ENCODE assay signal across 8 cellular contexts in the genomic region with DNA sequence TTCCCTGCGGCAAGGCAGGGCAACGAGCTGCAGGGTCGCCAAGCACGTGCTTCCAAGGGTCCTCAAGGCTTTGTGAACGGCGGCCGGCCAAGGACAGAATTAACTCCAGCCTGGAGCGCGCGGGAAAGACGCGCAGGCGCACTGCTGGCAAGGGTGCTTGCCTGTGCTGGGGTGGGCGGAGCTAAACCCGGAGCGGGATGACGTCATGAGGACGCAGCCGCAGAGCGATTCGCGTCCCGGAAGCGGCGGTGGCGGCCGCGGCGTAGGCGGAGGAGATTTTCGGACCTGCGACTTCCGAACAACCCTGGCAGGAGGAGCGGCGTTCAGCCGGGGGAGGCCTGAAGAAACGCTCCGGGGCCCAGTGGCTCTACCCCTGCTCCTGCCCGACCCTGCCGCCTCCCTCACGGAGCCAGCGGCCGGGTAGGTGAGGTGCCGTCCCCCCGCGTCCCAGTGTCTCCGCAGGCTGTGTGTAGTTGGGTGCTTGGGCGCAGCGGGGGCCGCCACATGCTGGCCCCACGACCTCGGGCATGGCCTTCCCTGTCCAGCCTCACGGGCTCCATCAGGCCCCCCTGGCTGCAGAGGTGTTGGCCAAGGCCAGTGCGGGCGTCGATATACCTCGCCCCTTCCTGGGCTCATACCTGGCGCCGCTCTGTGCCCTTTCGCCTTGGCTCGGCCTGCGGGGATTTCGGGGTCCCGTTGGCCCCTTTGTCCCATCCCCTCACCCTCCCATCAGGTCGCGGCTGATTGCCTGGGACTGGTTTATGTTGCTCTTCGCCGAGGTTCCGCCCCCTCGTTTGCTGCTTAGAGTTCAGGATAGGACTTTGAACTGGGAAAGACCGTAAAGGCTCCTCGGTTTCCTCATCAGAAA. TPM values are rescaled to one million over a fixed set of nuclear protein-coding genes. Genes with fewer than 3 reads are reported as not detected.
DNase-seq lines count a peak whose midpoint lies in the region; ATAC-seq and TF ChIP-seq lines count a peak whose summit lies in the region.

A gene with protein sequence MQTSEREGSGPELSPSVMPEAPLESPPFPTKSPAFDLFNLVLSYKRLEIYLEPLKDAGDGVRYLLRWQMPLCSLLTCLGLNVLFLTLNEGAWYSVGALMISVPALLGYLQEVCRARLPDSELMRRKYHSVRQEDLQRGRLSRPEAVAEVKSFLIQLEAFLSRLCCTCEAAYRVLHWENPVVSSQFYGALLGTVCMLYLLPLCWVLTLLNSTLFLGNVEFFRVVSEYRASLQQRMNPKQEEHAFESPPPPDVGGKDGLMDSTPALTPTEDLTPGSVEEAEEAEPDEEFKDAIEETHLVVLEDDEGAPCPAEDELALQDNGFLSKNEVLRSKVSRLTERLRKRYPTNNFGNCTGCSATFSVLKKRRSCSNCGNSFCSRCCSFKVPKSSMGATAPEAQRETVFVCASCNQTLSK (plus strand): TSS at position 227 of the 868 bp plus-strand sequence. CDS start 1,350 bp downstream, outside the sequence.

- H3K9ac ChIP-seq in SK-N-SH, result peak within 1 kb of the TSS; percentile 83

- peaks cover under 1% of the 10 kb centered on the region for H3K36me3 ChIP-seq in GM06990 (ENCODE audit: control insufficient read depth, insufficient read depth, low read length)
- H3K36me3 ChIP-seq in SK-N-SH (replicated peaks in 1 of 2; ENCODE audit: control insufficient read depth in 1 of 2, insufficient read depth in 2 of 2, low read length in 1 of 2), result peaks cover 19 to 21% of the 10 kb centered on the region in 2 experiments
- H3K36me3 ChIP-seq in gastroesophageal sphincter, result peaks cover 0 to 32% of the 10 kb centered on the region in 2 donors

- H3K79me2 ChIP-seq in SK-N-SH (ENCODE audit: insufficient read depth), result peaks cover 50% of the 10 kb centered on the region

- H3K9me2 ChIP-seq in SK-N-SH, result no peaks in the 10 kb centered on the region

- no peak for TF ChIP-seq RAD21 in SK-N-SH (IDR thresholded peaks at IDR 0.05; ENCODE audit: low read length)

- H3K9me3 ChIP-seq in SK-N-SH (no peaks in the 10 kb centered on the region), gastroesophageal sphincter (no peaks in the 10 kb centered on the region)

- TF ChIP-seq CTCF in GM06990 (IDR thresholded peaks at IDR 0.05; ENCODE audit: insufficient read depth, low read length, poor library complexity, severe bottlenecking) (no peak), HFF-Myc (IDR thresholded peaks at IDR 0.05; ENCODE audit: low read depth, low read length, missing control alignments) (no peak), SK-N-SH (IDR thresholded peaks at IDR 0.05) (no peak), gastroesophageal sphincter (IDR thresholded peaks at IDR 0.05) (no peak)

- peak within 1 kb of the TSS; percentile 74 to 84 for H3K27ac ChIP-seq in SK-N-SH (ENCODE audit: low read depth in 2 of 2, low read length in 1 of 2)
- H3K27ac ChIP-seq in gastroesophageal sphincter, result peak within 1 kb of the TSS; percentile 78 to 97 (median 94)
- H3K27ac ChIP-seq in substantia nigra (ENCODE audit: low read depth, low read length, poor library complexity, severe bottlenecking), result peak within 1 kb of the TSS; percentile 80

- H3K4me1 ChIP-seq in SK-N-SH (ENCODE audit: control insufficient read depth in 1 of 2, insufficient read depth in 2 of 2, low read depth in 1 of 2, low read length in 1 of 2) (peaks cover 0 to 15% of the 10 kb centered on the region in 2 experiments; a peak in 2 of 4 replicates), gastroesophageal sphincter (peaks cover 7 to 34% (median 11%) of the 10 kb centered on the region in 3 donors)

- H3F3A ChIP-seq in SK-N-SH (replicated peaks; ENCODE audit: insufficient read depth), result no peaks in the 10 kb centered on the region

- peaks cover 20% of the 10 kb centered on the region for H4K20me1 ChIP-seq in SK-N-SH (ENCODE audit: insufficient read depth)

- H3K4me3 ChIP-seq in GM06990 (replicated peaks; ENCODE audit: low read depth, low read length) (peak within 1 kb of the TSS; percentile 91), HFF-Myc (replicated peaks; ENCODE audit: low read depth, low read length) (peak within 1 kb of the TSS; percentile 96), SK-N-SH (ENCODE audit: low read depth in 2 of 2, low read length in 1 of 2) (peak within 1 kb of the TSS; percentile 89 to 94), gastroesophageal sphincter (peak within 1 kb of the TSS; percentile 92 to 97)

- peak; percentile 97 to 98 for TF ChIP-seq POLR2A in gastroesophageal sphincter (IDR thresholded peaks at IDR 0.05)

- TF ChIP-seq EP300 in SK-N-SH (IDR thresholded peaks at IDR 0.05; ENCODE audit: borderline replicate concordance in 1 of 2, low read depth in 1 of 2, low read length in 1 of 2) (0 out of 4 replicates have a peak, but pooled peaks of 1 of the 2 experiments have one; percentile 30), gastroesophageal sphincter (IDR thresholded peaks at IDR 0.05) (no peak)

- peak within 1 kb of the TSS; percentile 83 for H2AFZ ChIP-seq in SK-N-SH (ENCODE audit: low read depth)

- CTCF ChIA-PET in SK-N-SH (lab: Yijun Ruan, JAX), result interaction anchor here (1.6 to 15.2 kb wide), 4 partner anchors 12 to 61 kb away, joined by 4 to 687 read pairs (median 18); a partner anchor contains a TSS

- peak; percentile 98 for DNase-seq in GM06990 (ENCODE audit: extremely low read depth, insufficient read length)
- peak; percentile 87 for DNase-seq in HFF-Myc (ENCODE audit: extremely low read depth, low read depth)
- DNase-seq in MV-4-11 (lab: John Stamatoyannopoulos, UW), result peak; percentile 90
- DNase-seq in SK-N-SH, result peak; percentile 99
- peak; percentile 94 for DNase-seq in activated naive CD4-positive, alpha-beta T cell treated with anti-CD3 and anti-CD28 coated beads, Interleukin-2, amount 50 U/mL, for 16 hours
- peak; percentile 77 for DNase-seq in non-pigmented ciliary epithelial cell (ENCODE audit: low read depth)
- DNase-seq in substantia nigra (lab: John Stamatoyannopoulos, UW), result peak; percentile 56 to 96 (median 89)

- no peaks in the 10 kb centered on the region for H3K27me3 ChIP-seq in GM06990 (replicated peaks; ENCODE audit: control insufficient read depth, insufficient read depth, low read length)
- H3K27me3 ChIP-seq in SK-N-SH (ENCODE audit: insufficient read depth), result no peaks in the 10 kb centered on the region
- no peaks in the 10 kb centered on the region for H3K27me3 ChIP-seq in gastroesophageal sphincter

- peak within 1 kb of the TSS; percentile 85 for H3K4me2 ChIP-seq in SK-N-SH

- POLR2A ChIA-PET in SK-N-SH (lab: Yijun Ruan, JAX), result interaction anchor here (0.8 to 1.8 kb wide), 2 partner anchors 23 to 50 kb away, joined by 4 to 5 read pairs; a partner anchor contains a TSS

- peak; percentile 96 for ATAC-seq in gastroesophageal sphincter

- WGBS in SK-N-SH (ENCODE audit: low lambda C conversion rate), result 2% methylated on average over 38 of the region's 72 CpGs
- WGBS in gastroesophageal sphincter (ENCODE audit: low coverage in 1 of 2), 2 donors, result 0% methylated on average over 3 of the region's 72 CpGs; no CpG with 5 or more reads in 1 of the 2 donors

TF ChIP-seq in SK-N-SH, 30 proteins besides CTCF, POLR2A, EP300 and RAD21 (continues in another document):
- TF ChIP-seq, protein P1, sequence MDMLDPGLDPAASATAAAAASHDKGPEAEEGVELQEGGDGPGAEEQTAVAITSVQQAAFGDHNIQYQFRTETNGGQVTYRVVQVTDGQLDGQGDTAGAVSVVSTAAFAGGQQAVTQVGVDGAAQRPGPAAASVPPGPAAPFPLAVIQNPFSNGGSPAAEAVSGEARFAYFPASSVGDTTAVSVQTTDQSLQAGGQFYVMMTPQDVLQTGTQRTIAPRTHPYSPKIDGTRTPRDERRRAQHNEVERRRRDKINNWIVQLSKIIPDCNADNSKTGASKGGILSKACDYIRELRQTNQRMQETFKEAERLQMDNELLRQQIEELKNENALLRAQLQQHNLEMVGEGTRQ (IDR thresholded peaks at IDR 0.05; ENCODE audit: borderline replicate concordance, low read depth, low read length), result no peak
- TF ChIP-seq FOXJ3 (CRISPR knock-in tag; IDR thresholded peaks at IDR 0.05), result peak; percentile 69; the same call in 1 of the 2 replicates
- TF ChIP-seq SIN3A (IDR thresholded peaks at IDR 0.05; ENCODE audit: borderline replicate concordance, low read depth, low read length), result no peak
- TF ChIP-seq, protein P2, sequence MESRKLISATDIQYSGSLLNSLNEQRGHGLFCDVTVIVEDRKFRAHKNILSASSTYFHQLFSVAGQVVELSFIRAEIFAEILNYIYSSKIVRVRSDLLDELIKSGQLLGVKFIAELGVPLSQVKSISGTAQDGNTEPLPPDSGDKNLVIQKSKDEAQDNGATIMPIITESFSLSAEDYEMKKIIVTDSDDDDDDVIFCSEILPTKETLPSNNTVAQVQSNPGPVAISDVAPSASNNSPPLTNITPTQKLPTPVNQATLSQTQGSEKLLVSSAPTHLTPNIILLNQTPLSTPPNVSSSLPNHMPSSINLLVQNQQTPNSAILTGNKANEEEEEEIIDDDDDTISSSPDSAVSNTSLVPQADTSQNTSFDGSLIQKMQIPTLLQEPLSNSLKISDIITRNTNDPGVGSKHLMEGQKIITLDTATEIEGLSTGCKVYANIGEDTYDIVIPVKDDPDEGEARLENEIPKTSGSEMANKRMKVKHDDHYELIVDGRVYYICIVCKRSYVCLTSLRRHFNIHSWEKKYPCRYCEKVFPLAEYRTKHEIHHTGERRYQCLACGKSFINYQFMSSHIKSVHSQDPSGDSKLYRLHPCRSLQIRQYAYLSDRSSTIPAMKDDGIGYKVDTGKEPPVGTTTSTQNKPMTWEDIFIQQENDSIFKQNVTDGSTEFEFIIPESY (IDR thresholded peaks at IDR 0.05; ENCODE audit: borderline replicate concordance, low read depth), result no peak
- no peak for TF ChIP-seq GABPA (IDR thresholded peaks at IDR 0.05; ENCODE audit: low read depth)
- no peak for TF ChIP-seq YY1 (IDR thresholded peaks at IDR 0.05; ENCODE audit: low read depth)
- no peak; the same call in 1 of the 2 replicates for TF ChIP-seq GATA2 (CRISPR knock-in tag; IDR thresholded peaks at IDR 0.05)
- no peak for TF ChIP-seq TEAD4 (IDR thresholded peaks at IDR 0.05; ENCODE audit: borderline replicate concordance, insufficient read depth)
- TF ChIP-seq NFIC (IDR thresholded peaks at IDR 0.05; ENCODE audit: borderline replicate concordance), result no peak
- TF ChIP-seq, protein P3, sequence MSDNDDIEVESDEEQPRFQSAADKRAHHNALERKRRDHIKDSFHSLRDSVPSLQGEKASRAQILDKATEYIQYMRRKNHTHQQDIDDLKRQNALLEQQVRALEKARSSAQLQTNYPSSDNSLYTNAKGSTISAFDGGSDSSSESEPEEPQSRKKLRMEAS (IDR thresholded peaks at IDR 0.05; ENCODE audit: low read depth), result peak; percentile 100

RNA-seq across cellular contexts. Expression of the gene that starts here (rescaled TPM):
- 30.5 and 44.3 TPM in 2 replicates for polyA plus RNA-seq in SK-N-SH (2012; rRNA removed)
- polyA plus RNA-seq in SK-N-SH (2012; cell fraction: cytosol; rRNA removed), result 15.5 and 22.6 TPM in 2 replicates
- polyA plus RNA-seq in SK-N-SH (2012; cell fraction: nucleus; rRNA removed), result 111 and 122 TPM in 2 replicates
- total RNA-seq in gastroesophageal sphincter, result 10 to 100 TPM in 3 of 4 donors, 1 to 10 TPM in 1; 6.7 to 24.2 (median 19.2) TPM

Comparison
In these comparisons a context has a peak if more than half of its experiments do, and no peak if none do; other contexts are left out.
1. Peak in every context shown above with its lines: DNase-seq, ATAC-seq, H3K4me3 ChIP-seq and H3K27ac ChIP-seq.